Comparison of ENCODE assay signal across 9 cellular contexts in genomic region chr20:54173653-54174451, GRCh38. TPM values are rescaled to one million over a fixed set of nuclear protein-coding genes. Genes with fewer than 3 reads are reported as not detected.
A peak's percentile ranks its signal among the peaks of the same experiment; 100 is the strongest.
DNase-seq lines count a peak whose midpoint lies in the region; ATAC-seq and TF ChIP-seq lines count a peak whose summit lies in the region.
"Had no signal": no experiment of that assay in that cellular context is flagged by ENCODE, and none has a peak within 500 bp of the region (broad histone marks: within the 10 kb centered on the region; RNA-seq: fewer than 3 reads in every experiment).

Gene CYP24A1, minus strand, starts transcription at chr20:54173986. Its CDS starts 407 bp downstream, at chr20:54173579.

- H3K9me3 ChIP-seq in Peyer's patch = no peaks in the 10 kb centered on the region

- H3K27ac ChIP-seq in Peyer's patch = no peak within 1 kb of the TSS

- no peaks in the 10 kb centered on the region for H3K9me3 Mint-ChIP-seq in activated T-cell treated with anti-CD3 and anti-CD28 coated beads, Interleukin-2, amount 50 U/mL, for 72 hours

- H3K27ac Mint-ChIP-seq in activated T-cell treated with anti-CD3 and anti-CD28 coated beads, Interleukin-2, amount 50 U/mL, for 72 hours = no peak within 1 kb of the TSS

- TF ChIP-seq POLR2A in Peyer's patch (IDR thresholded peaks at IDR 0.05) = no peak

- no peaks in the 10 kb centered on the region for H3K36me3 ChIP-seq in kidney epithelial cell (ENCODE audit: control insufficient read depth, insufficient read depth, low read length)
- H3K36me3 ChIP-seq in Peyer's patch = no peaks in the 10 kb centered on the region

- H3K4me1 Mint-ChIP-seq in activated T-cell treated with anti-CD3 and anti-CD28 coated beads, Interleukin-2, amount 50 U/mL, for 72 hours (ENCODE audit: low read depth) = peaks cover 22% of the 10 kb centered on the region

- intact Hi-C loops in left cardiac atrium (cut with DNase I) (no loop called here), cardiac septum (cut with DNase I) (no loop called here)

- peaks cover 0 to 24% (median 0%) of the 10 kb centered on the region in 4 donors for H3K4me1 ChIP-seq in Peyer's patch

- peaks cover 22% of the 10 kb centered on the region for H3K27me3 ChIP-seq in kidney epithelial cell (ENCODE audit: control insufficient read depth, insufficient read depth, low read length)
- H3K27me3 ChIP-seq in Peyer's patch = peaks cover 0 to 29% of the 10 kb centered on the region in 2 donors

- ATAC-seq in left cardiac atrium (peak; percentile 15 to 44), HG02642 (IDR thresholded peaks at IDR 0.05; ENCODE audit: poor library complexity, unreplicated experiment) (no peak), GM21381 (IDR thresholded peaks at IDR 0.05; ENCODE audit: unreplicated experiment) (no peak)
- peak; percentile 43 to 45 for ATAC-seq in activated T-cell treated with anti-CD3 and anti-CD28 coated beads, Interleukin-2, amount 50 U/mL, for 72 hours (replicated peaks in 1 of 2)
- ATAC-seq: GM12878 had no signal

- peak within 1 kb of the TSS; percentile 76 to 79 for H3K4me3 Mint-ChIP-seq in activated T-cell treated with anti-CD3 and anti-CD28 coated beads, Interleukin-2, amount 50 U/mL, for 72 hours

- no peaks in the 10 kb centered on the region for H3K36me3 Mint-ChIP-seq in activated T-cell treated with anti-CD3 and anti-CD28 coated beads, Interleukin-2, amount 50 U/mL, for 72 hours (ENCODE audit: insufficient read depth in 2 of 2)

- H3K27me3 Mint-ChIP-seq in activated T-cell treated with anti-CD3 and anti-CD28 coated beads, Interleukin-2, amount 50 U/mL, for 72 hours (ENCODE audit: low read depth) = peaks cover 63% of the 10 kb centered on the region

- DNase-seq in left cardiac atrium = peak; percentile 35
- no peak for DNase-seq in cardiac septum (ENCODE audit: low spot score)
- DNase-seq in activated T-cell treated with anti-CD3 and anti-CD28 coated beads, Interleukin-2, amount 50 U/mL, for 72 hours = peak in 1 of 2 donors; percentile 18
- DNase-seq in kidney epithelial cell (ENCODE audit: low read depth) = no peak
- DNase-seq in DMS153 (lab: John Stamatoyannopoulos, UW) = no peak
- no peak for DNase-seq in Peyer's patch

- TF ChIP-seq CTCF in kidney epithelial cell (IDR thresholded peaks at IDR 0.05; ENCODE audit: insufficient read depth, low read length, poor library complexity, severe bottlenecking) (no peak), Peyer's patch (IDR thresholded peaks at IDR 0.05) (no peak)

- H3K4me3 ChIP-seq in kidney epithelial cell (ENCODE audit: low read depth, low read length) = peak within 1 kb of the TSS; percentile 25
- no peak within 1 kb of the TSS for H3K4me3 ChIP-seq in Peyer's patch
- H3K4me3 ChIP-seq: GM12878 had no signal

RNA-seq across cellular contexts. Expression of gene CYP24A1, which starts in this region (rescaled TPM):
- total RNA-seq in left cardiac atrium (not detected), cardiac septum (not detected), kidney epithelial cell (0.04 and 0.82 TPM in 2 replicates), Peyer's patch (not detected)
- not detected for total RNA-seq in activated T-cell treated with anti-CD3 and anti-CD28 coated beads, Interleukin-2, amount 50 U/mL, for 72 hours

Comparison
In these comparisons a context has a peak if more than half of its experiments do, and no peak if none do; other contexts are left out.
1. Peak in DNase-seq and ATAC-seq in left cardiac atrium; RNA of the gene not detected or under 1 TPM.
2. Peak in ATAC-seq in activated T-cell treated with anti-CD3 and anti-CD28 coated beads, Interleukin-2, amount 50 U/mL, for 72 hours; RNA of the gene not detected or under 1 TPM.